10 cellular contexts compared by ENCODE assay signal in the genomic region with DNA sequence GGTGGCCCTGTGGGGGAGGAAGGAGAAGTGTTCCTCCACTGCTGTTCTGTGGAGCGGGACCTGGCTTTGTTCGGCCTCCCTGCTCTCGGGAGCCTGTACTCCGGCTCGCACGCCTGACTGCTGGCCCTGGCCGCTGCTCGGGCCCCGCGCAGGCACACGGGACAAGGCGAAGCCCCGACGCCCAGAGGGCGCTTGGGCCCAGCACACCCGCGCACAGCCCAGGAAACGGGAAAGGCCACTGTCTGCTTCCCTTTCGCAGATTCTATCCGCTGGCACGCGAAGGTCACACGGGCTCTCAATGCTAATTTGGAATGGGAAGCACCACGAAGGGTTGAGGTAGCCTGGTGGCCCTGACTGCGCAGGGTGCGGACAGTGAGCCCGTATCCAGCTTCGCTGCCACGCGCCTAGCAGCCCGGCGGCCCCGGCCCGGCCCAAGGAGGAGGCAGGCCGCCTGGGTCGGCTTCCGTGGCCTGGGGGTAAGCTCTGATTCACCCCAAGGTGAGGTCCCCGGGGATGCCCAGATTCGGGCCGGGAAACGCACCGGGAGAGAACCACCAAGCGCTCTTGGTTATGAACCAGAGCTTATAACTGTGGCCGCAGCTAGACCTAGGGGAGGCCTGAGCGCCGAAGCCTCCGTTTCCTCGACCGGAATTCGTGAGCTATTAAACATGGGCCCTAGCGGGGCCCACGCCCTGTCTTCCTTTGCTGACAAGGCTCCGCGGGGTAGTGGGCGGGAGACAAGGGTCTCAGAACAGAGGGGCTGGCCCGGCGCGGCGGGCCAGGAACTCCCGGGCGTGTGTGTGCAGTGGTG. TPM values are rescaled to one million over a fixed set of nuclear protein-coding genes. Genes with fewer than 3 reads are reported as not detected.
A peak's percentile ranks its signal among the peaks of the same experiment; 100 is the strongest.
DNase-seq lines count a peak whose midpoint lies in the region; ATAC-seq and TF ChIP-seq lines count a peak whose summit lies in the region.
"Had no signal": no experiment of that assay in that cellular context is flagged by ENCODE, and none has a peak within 500 bp of the region (broad histone marks: within the 10 kb centered on the region; RNA-seq: fewer than 3 reads in every experiment).

No MANE protein-coding gene starts in this region.

- WGBS in lung, 2 donors: 3 to 5% methylated on average over 61 of the region's 61 CpGs

- H3K27me3 ChIP-seq in lung (ENCODE audit: control insufficient read depth, insufficient read depth) (peaks cover 10% of the 10 kb centered on the region), upper lobe of right lung (peaks cover 62% of the 10 kb centered on the region)

- ATAC-seq in lung (ENCODE audit: insufficient read depth, low FRiP score) (peak; percentile 43), upper lobe of right lung (peak; percentile 44), GM21367 (IDR thresholded peaks at IDR 0.05; ENCODE audit: unreplicated experiment) (no peak)

- intact Hi-C loops in upper lobe of right lung (cut with DNase I): no loop called here

- no peak overlapping the region for H3K27ac Mint-ChIP-seq in activated naive CD8-positive, alpha-beta T cell
- H3K27ac Mint-ChIP-seq in activated naive CD8-positive, alpha-beta T cell treated with anti-CD3 and anti-CD28 coated beads for 36 hours: no peak overlapping the region

- peak overlapping the region; percentile 79 for H3K4me3 Mint-ChIP-seq in activated naive CD8-positive, alpha-beta T cell
- H3K4me3 Mint-ChIP-seq in activated naive CD8-positive, alpha-beta T cell treated with anti-CD3 and anti-CD28 coated beads for 36 hours: no peak overlapping the region

- H3K27me3 Mint-ChIP-seq in activated naive CD8-positive, alpha-beta T cell: peaks cover 58% of the 10 kb centered on the region
- peaks cover 93% of the 10 kb centered on the region for H3K27me3 Mint-ChIP-seq in activated naive CD8-positive, alpha-beta T cell treated with anti-CD3 and anti-CD28 coated beads for 36 hours

- peak overlapping the region; percentile 62 for H3K4me3 ChIP-seq in coronary artery
- H3K4me3 ChIP-seq in lung: no peak overlapping the region
- H3K4me3 ChIP-seq in upper lobe of right lung: peak overlapping the region; percentile 30

- TF ChIP-seq CTCF in coronary artery (IDR thresholded peaks at IDR 0.05) (no peak), lung (IDR thresholded peaks at IDR 0.05; ENCODE audit: control extremely low read depth, extremely low read depth) (no peak), upper lobe of right lung (IDR thresholded peaks at IDR 0.05) (no peak)

- H3K4me1 ChIP-seq in lung (ENCODE audit: control insufficient read depth in 2 of 2, insufficient read depth in 2 of 2, low read length in 2 of 2) (peaks cover 0 to 13% of the 10 kb centered on the region in 2 donors), upper lobe of right lung (peaks cover 21% of the 10 kb centered on the region)

- no peaks in the 10 kb centered on the region for H3K36me3 ChIP-seq in lung (ENCODE audit: control insufficient read depth in 2 of 2, insufficient read depth in 2 of 2, low read length in 2 of 2)
- no peaks in the 10 kb centered on the region for H3K36me3 ChIP-seq in upper lobe of right lung
- H3K36me3 ChIP-seq: transverse colon had no signal

- peaks cover 13% of the 10 kb centered on the region for H3K9me3 Mint-ChIP-seq in activated naive CD8-positive, alpha-beta T cell (ENCODE audit: low read depth)
- H3K9me3 Mint-ChIP-seq in activated naive CD8-positive, alpha-beta T cell treated with anti-CD3 and anti-CD28 coated beads for 36 hours: peaks cover 11% of the 10 kb centered on the region

- TF ChIP-seq POLR2A in erythroblast (IDR thresholded peaks at IDR 0.05; ENCODE audit: low read length): no peak

- H3K36me3 Mint-ChIP-seq in activated naive CD8-positive, alpha-beta T cell: peaks cover 24% of the 10 kb centered on the region
- H3K36me3 Mint-ChIP-seq in activated naive CD8-positive, alpha-beta T cell treated with anti-CD3 and anti-CD28 coated beads for 36 hours: peaks cover 18% of the 10 kb centered on the region

- no peak for DNase-seq in activated naive CD8-positive, alpha-beta T cell treated with anti-CD3 and anti-CD28 coated beads for 36 hours
- no peak for DNase-seq in coronary artery (ENCODE audit: low spot score)
- DNase-seq in lung (ENCODE audit: low spot score): no peak
- no peak for DNase-seq in upper lobe of right lung
- DNase-seq in mucosa of gallbladder (ENCODE audit: low spot score): no peak
- no peak for DNase-seq in erythroblast (lab: John Stamatoyannopoulos, UW)
- DNase-seq: transverse colon had no signal

- peaks cover 11% of the 10 kb centered on the region for H3K4me1 Mint-ChIP-seq in activated naive CD8-positive, alpha-beta T cell (ENCODE audit: low read depth)
- peaks cover 10% of the 10 kb centered on the region for H3K4me1 Mint-ChIP-seq in activated naive CD8-positive, alpha-beta T cell treated with anti-CD3 and anti-CD28 coated beads for 36 hours

- H3K9me3 ChIP-seq in lung (ENCODE audit: control insufficient read depth in 2 of 2, insufficient read depth in 1 of 2, low read length in 1 of 2) (peaks cover 0 to 15% of the 10 kb centered on the region in 2 donors), upper lobe of right lung (no peaks in the 10 kb centered on the region)
- H3K9me3 ChIP-seq: transverse colon had no signal

- H3K27ac ChIP-seq in coronary artery (no peak overlapping the region), lung (ENCODE audit: low read depth in 1 of 2, low read length in 1 of 2) (no peak overlapping the region), upper lobe of right lung (no peak overlapping the region)
- H3K27ac ChIP-seq: C4-2B, transverse colon had no signal

RNA-seq across cellular contexts. Expression of a gene that starts 19.7 kb away (rescaled TPM):
- not detected for total RNA-seq in activated naive CD8-positive, alpha-beta T cell treated with anti-CD3 and anti-CD28 coated beads for 36 hours
- total RNA-seq in lung: under 1 TPM; 0.28 to 0.31 TPM
- under 1 TPM; 0.07 to 0.20 TPM for polyA plus RNA-seq in lung
- 0.64 TPM for total RNA-seq in upper lobe of right lung
- 0.20 TPM for total RNA-seq in mucosa of gallbladder
